Comparison of ENCODE assay signal across 9 cellular contexts in genomic region chr6:11094411-11094851, GRCh38. TPM values are rescaled to one million over a fixed set of nuclear protein-coding genes. Genes with fewer than 3 reads are reported as not detected.
DNase-seq lines count a peak whose midpoint lies in the region; ATAC-seq and TF ChIP-seq lines count a peak whose summit lies in the region.
"Had no signal": no experiment of that assay in that cellular context is flagged by ENCODE, and none has a peak within 500 bp of the region (broad histone marks: within the 10 kb centered on the region; RNA-seq: fewer than 3 reads in every experiment).

No MANE protein-coding gene starts in this region.

- H3K9me3 ChIP-seq in BLaER1: peaks cover 5% of the 10 kb centered on the region; the same call in 1 of the 2 replicates

- peaks cover 26% of the 10 kb centered on the region for H3K36me3 ChIP-seq in BLaER1
- H3K36me3 ChIP-seq in urinary bladder (ENCODE audit: insufficient read depth): no peaks in the 10 kb centered on the region

- DNase-seq in NCI-H526 (lab: John Stamatoyannopoulos, UW): peak; percentile 19 to 51
- peak; percentile 6 for DNase-seq in activated T-helper 1 cell treated with Interleukin-2 at 50 U/mL for 16 hours (ENCODE audit: low read depth)
- DNase-seq in foreskin melanocyte: peak; percentile 28
- DNase-seq in omental fat pad (ENCODE audit: low spot score): no peak

- H3K9ac ChIP-seq in BLaER1: peak overlapping the region; percentile 94

- H3K4me2 ChIP-seq in BLaER1: peak overlapping the region; percentile 87

- H3K4me3 ChIP-seq in BLaER1 (peak overlapping the region; percentile 88), urinary bladder (ENCODE audit: low read depth, low read length) (peak overlapping the region; percentile 94)

- 0% methylated on average over 15 of the region's 15 CpGs for WGBS in urinary bladder

- no peaks in the 10 kb centered on the region for H3K27me3 ChIP-seq in BLaER1

- H4K20me1 ChIP-seq in BLaER1: peaks cover 10% of the 10 kb centered on the region

- peak; percentile 22 for ATAC-seq in GM18519 (IDR thresholded peaks at IDR 0.05; ENCODE audit: low FRiP score, unreplicated experiment)
- peak; percentile 17 for ATAC-seq in HG03039 (IDR thresholded peaks at IDR 0.05; ENCODE audit: unreplicated experiment)
- ATAC-seq in omental fat pad (ENCODE audit: low FRiP score): peak; percentile 16

- no peak for TF ChIP-seq CTCF in omental fat pad (IDR thresholded peaks at IDR 0.05)

- H3K4me1 ChIP-seq in BLaER1 (peaks cover 34% of the 10 kb centered on the region), urinary bladder (ENCODE audit: insufficient read depth) (peaks cover 1% of the 10 kb centered on the region)

- peak overlapping the region; percentile 97 for H3K27ac ChIP-seq in BLaER1
- H3K27ac ChIP-seq in urinary bladder (ENCODE audit: low read depth): peak overlapping the region; percentile 99

RNA-seq across cellular contexts. Expression of gene SMIM13, which starts 0.8 kb away (rescaled TPM):
- total RNA-seq in omental fat pad (1 to 10 TPM; 7.7 to 10.0 (median 8.2) TPM), urinary bladder (28.4 TPM)
- 7.5 TPM for polyA plus RNA-seq in urinary bladder

RNA-seq across cellular contexts. Expression of gene ERVFRD-1, which starts 17.1 kb away (rescaled TPM):
- total RNA-seq in omental fat pad: under 1 TPM in 2 of 4 donors, not detected in 2; 0.24 to 0.32 TPM
- total RNA-seq in urinary bladder: not detected
- 0.22 TPM for polyA plus RNA-seq in urinary bladder

RNA-seq across cellular contexts. Expression of gene ELOVL2, which starts 50.3 kb away (rescaled TPM):
- total RNA-seq in omental fat pad (1 to 10 TPM in 1 of 4 donors, under 1 TPM in 3; 0.13 to 1.3 (median 0.63) TPM), urinary bladder (6.2 TPM)
- 4.1 TPM for polyA plus RNA-seq in urinary bladder
- total RNA-seq: dermis microvascular lymphatic vessel endothelial cell had no signal
